In the genomic region with DNA sequence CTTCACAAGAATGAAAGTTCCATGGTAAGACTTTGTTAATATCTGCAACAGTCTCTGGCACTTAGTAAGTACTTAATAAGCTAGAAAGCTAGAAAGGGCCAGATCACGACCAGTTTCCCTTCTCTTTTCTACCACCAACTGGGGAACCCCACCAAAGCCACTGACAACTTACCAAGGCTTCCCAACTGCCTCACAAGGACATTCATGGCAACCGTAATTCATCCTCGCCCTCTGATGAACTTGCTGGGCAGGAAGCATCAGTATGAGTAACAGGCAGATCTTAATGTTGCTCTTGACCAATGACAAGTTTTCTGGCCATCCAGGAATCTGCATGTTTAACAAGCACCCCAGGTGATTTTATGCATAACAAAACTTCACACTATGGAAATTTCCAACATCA, we compare ENCODE assay signal across 17 cellular contexts. TPM values are rescaled to one million over a fixed set of nuclear protein-coding genes. Genes with fewer than 3 reads are reported as not detected.
A peak's percentile ranks its signal among the peaks of the same experiment; 100 is the strongest.
DNase-seq lines count a peak whose midpoint lies in the region; ATAC-seq and TF ChIP-seq lines count a peak whose summit lies in the region.
"Had no signal": no experiment of that assay in that cellular context is flagged by ENCODE, and none has a peak within 500 bp of the region (broad histone marks: within the 10 kb centered on the region; RNA-seq: fewer than 3 reads in every experiment).

No MANE protein-coding gene starts in this region.

- ATAC-seq in GM19025 (IDR thresholded peaks at IDR 0.05; ENCODE audit: low read depth, unreplicated experiment) = peak; percentile 83
- peak; percentile 78 for ATAC-seq in HG02571 (IDR thresholded peaks at IDR 0.05; ENCODE audit: unreplicated experiment)
- peak; percentile 72 for ATAC-seq in HG03442 (IDR thresholded peaks at IDR 0.05; ENCODE audit: unreplicated experiment)
- peak; percentile 69 for ATAC-seq in stimulated activated memory B cell treated with anti-CD40 and anti-IgM and Interleukin-4, amounts not matched to agents 10 μg/mL and 1 μg/mL and 100 μg/mL, for 72 hours
- no peak for ATAC-seq in GM19328 (IDR thresholded peaks at IDR 0.05; ENCODE audit: unreplicated experiment)
- ATAC-seq in omental fat pad (ENCODE audit: low FRiP score) = no peak

- no peaks in the 10 kb centered on the region for H3K9me3 Mint-ChIP-seq in stimulated activated memory B cell treated with anti-CD40 and anti-IgM and Interleukin-4, amounts not matched to agents 10 μg/mL and 1 μg/mL and 100 μg/mL, for 72 hours

- H3K4me3 Mint-ChIP-seq in stimulated activated memory B cell treated with anti-CD40 and anti-IgM and Interleukin-4, amounts not matched to agents 10 μg/mL and 1 μg/mL and 100 μg/mL, for 72 hours = no peak overlapping the region

- H3K27ac Mint-ChIP-seq in stimulated activated memory B cell treated with anti-CD40 and anti-IgM and Interleukin-4, amounts not matched to agents 10 μg/mL and 1 μg/mL and 100 μg/mL, for 72 hours = no peak overlapping the region

- no peaks in the 10 kb centered on the region for H3K4me1 Mint-ChIP-seq in stimulated activated memory B cell treated with anti-CD40 and anti-IgM and Interleukin-4, amounts not matched to agents 10 μg/mL and 1 μg/mL and 100 μg/mL, for 72 hours

- H3K36me3 Mint-ChIP-seq in stimulated activated memory B cell treated with anti-CD40 and anti-IgM and Interleukin-4, amounts not matched to agents 10 μg/mL and 1 μg/mL and 100 μg/mL, for 72 hours = peaks cover 23% of the 10 kb centered on the region

- no peak for TF ChIP-seq CTCF in omental fat pad (IDR thresholded peaks at IDR 0.05)

- no peak for DNase-seq in stimulated activated CD4-positive, alpha-beta T cell treated with anti-CD3 and anti-CD28 coated beads, Interleukin-4, amount 100 ng/mL, for 24 hours
- no peak for DNase-seq in omental fat pad (ENCODE audit: low spot score)
- DNase-seq: activated T-cell treated with anti-CD3 and anti-CD28 coated beads, Interleukin-2, amount 50 U/mL, for 1 hour; C1 segment of cervical spinal cord; islet precursor cell; NCI-H1694 treated with DMSO at 0.1 percent for 48 hours; NCI-H524; nucleus accumbens; sigmoid colon; stimulated activated naive CD4-positive, alpha-beta T cell treated with Interleukin-2 at 50 U/mL for 16 hours; T-helper 1 cell had no signal

- no peaks in the 10 kb centered on the region for H3K27me3 Mint-ChIP-seq in stimulated activated memory B cell treated with anti-CD40 and anti-IgM and Interleukin-4, amounts not matched to agents 10 μg/mL and 1 μg/mL and 100 μg/mL, for 72 hours

RNA-seq across cellular contexts. Expression of gene ZCCHC13, which starts 23.2 kb away (rescaled TPM):
- total RNA-seq in omental fat pad = not detected
- total RNA-seq: glomerular endothelial cell, sigmoid colon had no signal

Comparison
In these comparisons a context has a peak if more than half of its experiments do, and no peak if none do; other contexts are left out.
1. ATAC-seq: peak in GM19025 (single experiment), HG02571 (single experiment), HG03442 (single experiment) and stimulated activated memory B cell treated with anti-CD40 and anti-IgM and Interleukin-4, amounts not matched to agents 10 μg/mL and 1 μg/mL and 100 μg/mL, for 72 hours (single experiment); none in GM19328 (single experiment) and omental fat pad (single experiment).